35 cellular contexts compared by ENCODE assay signal in genomic region chr10:13328588-13328987, GRCh38.
"Had no signal": no experiment of that assay in that cellular context is flagged by ENCODE, and none has a peak within 500 bp of the region (broad histone marks: within the 10 kb centered on the region; RNA-seq: fewer than 3 reads in every experiment).

No MANE protein-coding gene starts in this region.

- H3K9me3 Mint-ChIP-seq: activated CD4-positive, alpha-beta memory T cell treated with anti-CD3 and anti-CD28 coated beads, Interleukin-2, amount 10 ng/mL, durations not matched to agents 7 days and 5 days; activated T-cell treated with anti-CD3 and anti-CD28 coated beads, Interleukin-2, amount 50 U/mL, for 4 hours; activated T-helper 2 cell treated with anti-CD3 and anti-CD28 coated beads, Interferon-gamma antibody, Interleukin-2, Interleukin-4, amounts not matched to agents 10 μg/mL and 5 μg/mL and 100 μg/mL, durations not matched to agents 14 hours and 24 hours and 36 hours; natural killer cell treated with Interleukin-12 subunit alpha and Interleukin-12 subunit beta and Interleukin-15 and Interleukin-18, amount 100 ng/mL, for 72 hours; stimulated activated naive CD8-positive, alpha-beta T cell treated with anti-CD3 and anti-CD28 coated beads, Interleukin-15, Interleukin-2, amounts not matched to agents 100 ng/mL and 50 ng/mL, for 24 hours; T-helper 2 cell treated with Interferon-gamma antibody and Interleukin-4, amounts not matched to agents 5 μg/mL and 100 μg/mL, for 36 hours; type B pancreatic cell had no signal

- H3K27me3 ChIP-seq: body of pancreas, esophagus squamous epithelium, heart right ventricle, neutrophil, ovary, vagina had no signal

- H3K36me3 ChIP-seq: ovary had no signal

- H3K9me3 ChIP-seq: body of pancreas, esophagus squamous epithelium, left ventricle myocardium inferior, mucosa of descending colon, neutrophil, ovary, thoracic aorta, vagina had no signal

- DNase-seq: activated CD4-positive, alpha-beta memory T cell treated with anti-CD3 and anti-CD28 coated beads, Interleukin-2, amount 10 ng/mL, durations not matched to agents 7 days and 5 days; activated CD4-positive, alpha-beta T cell treated with anti-CD3 and anti-CD28 coated beads, Interleukin-2, amount 10 ng/mL, durations not matched to agents 7 days and 5 days; activated CD8-positive, alpha-beta memory T cell treated with anti-CD3 and anti-CD28 coated beads, Interleukin-2, amount 50 U/mL, for 48 hours; activated T-cell treated with anti-CD3 and anti-CD28 coated beads, Interleukin-2, amount 50 U/mL, for 4 hours; anterior cingulate cortex; body of pancreas; dermis blood vessel endothelial cell; effector CD4-positive, alpha-beta T cell; esophagus squamous epithelium; foreskin melanocyte; heart right ventricle; left ventricle myocardium inferior; mesendoderm; mucosa of descending colon; ovary; stimulated activated CD4-positive, alpha-beta T cell treated with anti-CD3 and anti-CD28 coated beads, Interleukin-12 subunit alpha, Interleukin-12 subunit beta, amount 100 ng/mL, for 4 hours; stimulated activated CD4-positive, alpha-beta T cell treated with anti-CD3 and anti-CD28 coated beads, Interleukin-4, amount 100 ng/mL, for 1 hour had no signal

- H3K4me1 Mint-ChIP-seq: activated CD4-positive, alpha-beta memory T cell treated with anti-CD3 and anti-CD28 coated beads, Interleukin-2, amount 10 ng/mL, durations not matched to agents 7 days and 5 days had no signal

- ATAC-seq: activated CD4-positive, CD25-positive, alpha-beta regulatory T cell treated with anti-CD3 and anti-CD28 coated beads, Interleukin-2, amount 50 U/mL, for 24 hours; activated T-cell treated with anti-CD3 and anti-CD28 coated beads, Interleukin-2, amount 50 U/mL, for 4 hours; body of pancreas; mucosa of descending colon; natural killer cell treated with Interleukin-12 subunit alpha and Interleukin-12 subunit beta and Interleukin-15 and Interleukin-18, amount 100 ng/mL, for 72 hours; sciatic nerve had no signal

- H3K27ac ChIP-seq: body of pancreas, epithelial cell of prostate, esophagus squamous epithelium, neutrophil, ovary, skin epidermis, thoracic aorta, vagina had no signal

- H3K4me3 ChIP-seq: body of pancreas, esophagus squamous epithelium, heart right ventricle, left ventricle myocardium inferior, lung, mucosa of descending colon, ovary, skin epidermis, thoracic aorta, vagina had no signal

- H3K4me1 ChIP-seq: body of pancreas, esophagus squamous epithelium, vagina had no signal

- H3K27me3 Mint-ChIP-seq: activated CD4-positive, alpha-beta memory T cell treated with anti-CD3 and anti-CD28 coated beads, Interleukin-2, amount 10 ng/mL, durations not matched to agents 7 days and 5 days; activated CD4-positive, alpha-beta T cell treated with anti-CD3 and anti-CD28 coated beads, Interleukin-2, amount 10 ng/mL, durations not matched to agents 7 days and 5 days; activated naive CD8-positive, alpha-beta T cell; natural killer cell treated with Interleukin-12 subunit alpha and Interleukin-12 subunit beta and Interleukin-15 and Interleukin-18, amount 100 ng/mL, for 72 hours; progenitor cell of endocrine pancreas; stimulated activated naive CD8-positive, alpha-beta T cell treated with anti-CD3 and anti-CD28 coated beads, Interleukin-15, Interleukin-2, amounts not matched to agents 100 ng/mL and 50 ng/mL, for 24 hours; type B pancreatic cell had no signal

- H3K27ac Mint-ChIP-seq: activated CD4-positive, alpha-beta memory T cell treated with anti-CD3 and anti-CD28 coated beads, Interleukin-2, amount 10 ng/mL, durations not matched to agents 7 days and 5 days; activated CD4-positive, alpha-beta T cell treated with anti-CD3 and anti-CD28 coated beads, Interleukin-2, amount 10 ng/mL, durations not matched to agents 7 days and 5 days; activated naive CD8-positive, alpha-beta T cell; activated T-helper 2 cell treated with anti-CD3 and anti-CD28 coated beads, Interferon-gamma antibody, Interleukin-2, Interleukin-4, amounts not matched to agents 10 μg/mL and 5 μg/mL and 100 μg/mL, durations not matched to agents 14 hours and 24 hours and 36 hours; natural killer cell treated with Interleukin-12 subunit alpha and Interleukin-12 subunit beta and Interleukin-15 and Interleukin-18, amount 100 ng/mL, for 72 hours; progenitor cell of endocrine pancreas; stimulated activated naive CD8-positive, alpha-beta T cell treated with anti-CD3 and anti-CD28 coated beads, Interleukin-15, Interleukin-2, amounts not matched to agents 100 ng/mL and 50 ng/mL, for 24 hours; T-helper 2 cell treated with Interferon-gamma antibody and Interleukin-4, amounts not matched to agents 5 μg/mL and 100 μg/mL, for 36 hours; type B pancreatic cell had no signal

- FAIRE-seq: colon, endometrium, islet of Langerhans had no signal

- H3K4me3 Mint-ChIP-seq: activated CD4-positive, alpha-beta memory T cell treated with anti-CD3 and anti-CD28 coated beads, Interleukin-2, amount 10 ng/mL, durations not matched to agents 7 days and 5 days; activated CD4-positive, alpha-beta T cell treated with anti-CD3 and anti-CD28 coated beads, Interleukin-2, amount 10 ng/mL, durations not matched to agents 7 days and 5 days; activated naive CD8-positive, alpha-beta T cell; activated T-cell treated with anti-CD3 and anti-CD28 coated beads, Interleukin-2, amount 50 U/mL, for 4 hours; natural killer cell treated with Interleukin-12 subunit alpha and Interleukin-12 subunit beta and Interleukin-15 and Interleukin-18, amount 100 ng/mL, for 72 hours; stimulated activated naive CD8-positive, alpha-beta T cell treated with anti-CD3 and anti-CD28 coated beads, Interleukin-15, Interleukin-2, amounts not matched to agents 100 ng/mL and 50 ng/mL, for 24 hours; T-helper 2 cell treated with Interferon-gamma antibody and Interleukin-4, amounts not matched to agents 5 μg/mL and 100 μg/mL, for 36 hours; type B pancreatic cell had no signal
